Comparison of ENCODE assay signal across 8 cellular contexts in genomic region chr18:23586249-23587196, GRCh38. TPM values are rescaled to one million over a fixed set of nuclear protein-coding genes. Genes with fewer than 3 reads are reported as not detected.
DNase-seq lines count a peak whose midpoint lies in the region; ATAC-seq, FAIRE-seq and TF ChIP-seq lines count a peak whose summit lies in the region.

TSS of gene NPC1 (minus strand) at chr18:23586506. CDS start at chr18:23586343, 163 bp downstream.

- H3K27me3 ChIP-seq in NT2/D1 (ENCODE audit: insufficient read depth, insufficient read length) = no peaks in the 10 kb centered on the region
- no peaks in the 10 kb centered on the region for H3K27me3 ChIP-seq in endodermal cell (ENCODE audit: control insufficient read depth, insufficient read depth, low read length, poor library complexity, severe bottlenecking)

- FAIRE-seq in HTR-8/SVneo (lab: Jason Lieb, UNC) = no peak

- peak within 1 kb of the TSS; percentile 83 for H3K27ac Mint-ChIP-seq in Calu3 (ENCODE audit: unreplicated experiment)
- peak within 1 kb of the TSS; percentile 99 for H3K27ac Mint-ChIP-seq in endodermal cell
- H3K27ac Mint-ChIP-seq in mesothelial cell of epicardium = peak within 1 kb of the TSS; percentile 99

- H3K27me3 Mint-ChIP-seq in Calu3 (ENCODE audit: unreplicated experiment) (no peaks in the 10 kb centered on the region), endodermal cell (ENCODE audit: insufficient read depth) (peaks cover 13% of the 10 kb centered on the region), mesothelial cell of epicardium (ENCODE audit: low read depth) (peaks cover 2% of the 10 kb centered on the region)

- H3K4me3 Mint-ChIP-seq in Calu3 (ENCODE audit: low read depth, unreplicated experiment) (peak within 1 kb of the TSS; percentile 92), endodermal cell (peak within 1 kb of the TSS; percentile 86), mesothelial cell of epicardium (peak within 1 kb of the TSS; percentile 93)

- peak; percentile 77 for ATAC-seq in GM21367 (IDR thresholded peaks at IDR 0.05; ENCODE audit: unreplicated experiment)

- CTCF ChIA-PET in Calu3 (lab: Charles Lee) = interaction anchor here (1.0 kb wide), 1 partner anchor 32 kb away, joined by 9 read pairs; no protein-coding TSS in a partner anchor

- H3K4me3 ChIP-seq in NT2/D1 (ENCODE audit: insufficient read length, low read depth) (peak within 1 kb of the TSS; percentile 92), endodermal cell (ENCODE audit: low read length) (peak within 1 kb of the TSS; percentile 99)

- intact Hi-C loops in Calu3 (cut with micrococcal nuclease; ENCODE audit: unreplicated experiment) = loop anchor here (5.0 kb wide), 1 partner anchor 69 kb away; no protein-coding TSS in a partner anchor

- 0% methylated on average over 22 to 94 of the region's 95 CpGs for WGBS in endodermal cell (ENCODE audit: insufficient coverage in 1 of 2, insufficient read length in 1 of 2), 2 experiments

- peak; percentile 97 for TF ChIP-seq CTCF in Calu3 (IDR thresholded peaks at IDR 0.05; ENCODE audit: unreplicated experiment)
- peak; percentile 94 for TF ChIP-seq CTCF in endodermal cell (conservative IDR thresholded peaks at IDR 0.05)
- TF ChIP-seq CTCF in mesothelial cell of epicardium (IDR thresholded peaks at IDR 0.05; ENCODE audit: unreplicated experiment) = peak; percentile 96

- no peaks in the 10 kb centered on the region for H3K36me3 ChIP-seq in NT2/D1 (ENCODE audit: insufficient read depth, insufficient read length, low read length)
- H3K36me3 ChIP-seq in endodermal cell (ENCODE audit: control insufficient read depth, insufficient read depth, low read length) = no peaks in the 10 kb centered on the region

- peaks cover 55% of the 10 kb centered on the region for H3K36me3 Mint-ChIP-seq in Calu3 (ENCODE audit: insufficient read depth, unreplicated experiment)
- H3K36me3 Mint-ChIP-seq in endodermal cell (ENCODE audit: low read depth) = no peaks in the 10 kb centered on the region
- H3K36me3 Mint-ChIP-seq in mesothelial cell of epicardium = no peaks in the 10 kb centered on the region

- H3K9me3 ChIP-seq in NT2/D1 (ENCODE audit: insufficient read depth, low read length) (no peaks in the 10 kb centered on the region), endodermal cell (ENCODE audit: control insufficient read depth, low read length) (no peaks in the 10 kb centered on the region)

- H3K9ac ChIP-seq in NT2/D1 (ENCODE audit: insufficient read length, low read depth) = peak within 1 kb of the TSS; percentile 94
- H3K9ac ChIP-seq in endodermal cell (ENCODE audit: extremely low read depth, low read length, poor library complexity, severe bottlenecking) = peak within 1 kb of the TSS; percentile 96

- peaks cover 37% of the 10 kb centered on the region for H3K4me1 Mint-ChIP-seq in Calu3 (ENCODE audit: low read depth, unreplicated experiment)
- H3K4me1 Mint-ChIP-seq in endodermal cell = peaks cover 16% of the 10 kb centered on the region
- H3K4me1 Mint-ChIP-seq in mesothelial cell of epicardium = peaks cover 18% of the 10 kb centered on the region

- H3K9me3 Mint-ChIP-seq in Calu3 (ENCODE audit: low read depth, unreplicated experiment) (no peaks in the 10 kb centered on the region), endodermal cell (no peaks in the 10 kb centered on the region), mesothelial cell of epicardium (no peaks in the 10 kb centered on the region)

- no peaks in the 10 kb centered on the region for H3K4me1 ChIP-seq in NT2/D1 (ENCODE audit: insufficient read depth, insufficient read length)
- no peaks in the 10 kb centered on the region for H3K4me1 ChIP-seq in endodermal cell (ENCODE audit: control insufficient read depth, insufficient read depth, low read length)

- DNase-seq in Calu3 (peak; percentile 97), HTR-8/SVneo (ENCODE audit: insufficient read length, low spot score) (peak; percentile 81), NT2/D1 (ENCODE audit: low read depth, low spot score) (peak; percentile 68), endodermal cell (peak; percentile 98), mesothelial cell of epicardium (ENCODE audit: low spot score in 2 of 2, unreplicated experiment in 2 of 2) (peak; percentile 90 to 94)
- peak; percentile 65 for DNase-seq in activated CD8-positive, alpha-beta memory T cell treated with anti-CD3 and anti-CD28 coated beads, Interleukin-2, amount 50 U/mL, for 1 hour (ENCODE audit: extremely low read depth)
- DNase-seq in stimulated activated CD8-positive, alpha-beta memory T cell treated with anti-CD3 and anti-CD28 coated beads, Interleukin-15, amount 100 ng/mL, for 48 hours (ENCODE audit: low read depth in 2 of 2) = peak; percentile 88

- peak within 1 kb of the TSS; percentile 99 for H3K27ac ChIP-seq in endodermal cell (ENCODE audit: low read depth, low read length)

- no TSS peak for BruUV-seq in Calu3 (replicated peaks; lab: Mats Ljungman, UMichigan)

RNA-seq across cellular contexts. Expression of gene NPC1, which starts in this region (rescaled TPM):
- total RNA-seq in Calu3 (2022) (82.6 and 84.7 TPM in 2 replicates), endodermal cell (10 to 100 TPM; 43.6 to 44.9 TPM), mesothelial cell of epicardium (35.5 to 39.9 TPM (median 35.8 TPM) in 3 replicates)
- polyA plus RNA-seq in endodermal cell (2013, experiment 1 of 2) = 38.5 TPM
- polyA plus RNA-seq in endodermal cell (2013, experiment 2 of 2) = 37.9 TPM

Comparison
In these comparisons a context has a peak if more than half of its experiments do, and no peak if none do; other contexts are left out.
1. Peak in every context shown above with its lines: DNase-seq, ATAC-seq, H3K4me3 ChIP-seq and H3K27ac ChIP-seq.